Comparison of ENCODE assay signal across 1 cellular context in the genomic region with DNA sequence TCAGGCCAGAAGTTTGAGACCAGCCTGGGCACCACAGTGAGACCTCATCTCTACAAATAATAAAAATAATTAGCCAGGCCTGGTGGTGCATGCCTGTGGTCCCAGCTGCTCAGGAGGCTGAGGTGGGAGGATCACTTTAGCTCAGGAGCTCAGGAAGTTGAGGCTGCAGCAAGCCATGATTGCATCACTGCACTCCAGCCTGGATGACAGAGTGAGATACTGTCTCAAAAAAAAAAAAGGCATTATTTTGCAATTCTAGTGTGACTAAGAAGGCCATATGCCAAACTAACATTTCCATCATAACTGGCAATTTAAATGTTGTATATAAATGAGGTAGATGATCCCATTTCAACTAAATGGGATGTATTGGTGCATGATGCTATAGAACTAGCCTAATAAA.
TF ChIP-seq lines count a peak whose summit lies in the region.

No MANE protein-coding gene starts in this region.

TF ChIP-seq in SK-N-SH treated with all-trans-retinoic acid at 6 μM for 48 hours, 23 proteins besides CTCF, POLR2A, EP300 and RAD21 (continued from another document):
- TF ChIP-seq ZFP30 (CRISPR knock-in tag; IDR thresholded peaks at IDR 0.05) (no peak), GLIS3 (CRISPR knock-in tag; IDR thresholded peaks at IDR 0.05) (no peak), ZNF565 (CRISPR knock-in tag; conservative IDR thresholded peaks at IDR 0.05; ENCODE audit: low read depth) (no peak), ARNTL (CRISPR knock-in tag; IDR thresholded peaks at IDR 0.05; ENCODE audit: borderline replicate concordance, low read depth) (no peak), ISL1 (CRISPR knock-in tag; IDR thresholded peaks at IDR 0.05) (no peak), ZNF8 (CRISPR knock-in tag; IDR thresholded peaks at IDR 0.05) (no peak), ZNF70 (CRISPR knock-in tag; IDR thresholded peaks at IDR 0.05) (no peak), BACH2 (CRISPR knock-in tag; IDR thresholded peaks at IDR 0.05; ENCODE audit: borderline replicate concordance) (no peak), RARB (CRISPR knock-in tag; IDR thresholded peaks at IDR 0.05) (no peak), ZFP3 (CRISPR knock-in tag; IDR thresholded peaks at IDR 0.05) (no peak)
- TF ChIP-seq, protein P1, sequence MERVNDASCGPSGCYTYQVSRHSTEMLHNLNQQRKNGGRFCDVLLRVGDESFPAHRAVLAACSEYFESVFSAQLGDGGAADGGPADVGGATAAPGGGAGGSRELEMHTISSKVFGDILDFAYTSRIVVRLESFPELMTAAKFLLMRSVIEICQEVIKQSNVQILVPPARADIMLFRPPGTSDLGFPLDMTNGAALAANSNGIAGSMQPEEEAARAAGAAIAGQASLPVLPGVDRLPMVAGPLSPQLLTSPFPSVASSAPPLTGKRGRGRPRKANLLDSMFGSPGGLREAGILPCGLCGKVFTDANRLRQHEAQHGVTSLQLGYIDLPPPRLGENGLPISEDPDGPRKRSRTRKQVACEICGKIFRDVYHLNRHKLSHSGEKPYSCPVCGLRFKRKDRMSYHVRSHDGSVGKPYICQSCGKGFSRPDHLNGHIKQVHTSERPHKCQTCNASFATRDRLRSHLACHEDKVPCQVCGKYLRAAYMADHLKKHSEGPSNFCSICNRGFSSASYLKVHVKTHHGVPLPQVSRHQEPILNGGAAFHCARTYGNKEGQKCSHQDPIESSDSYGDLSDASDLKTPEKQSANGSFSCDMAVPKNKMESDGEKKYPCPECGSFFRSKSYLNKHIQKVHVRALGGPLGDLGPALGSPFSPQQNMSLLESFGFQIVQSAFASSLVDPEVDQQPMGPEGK (CRISPR knock-in tag; IDR thresholded peaks at IDR 0.05; ENCODE audit: borderline replicate concordance): no peak
- TF ChIP-seq, protein P2, sequence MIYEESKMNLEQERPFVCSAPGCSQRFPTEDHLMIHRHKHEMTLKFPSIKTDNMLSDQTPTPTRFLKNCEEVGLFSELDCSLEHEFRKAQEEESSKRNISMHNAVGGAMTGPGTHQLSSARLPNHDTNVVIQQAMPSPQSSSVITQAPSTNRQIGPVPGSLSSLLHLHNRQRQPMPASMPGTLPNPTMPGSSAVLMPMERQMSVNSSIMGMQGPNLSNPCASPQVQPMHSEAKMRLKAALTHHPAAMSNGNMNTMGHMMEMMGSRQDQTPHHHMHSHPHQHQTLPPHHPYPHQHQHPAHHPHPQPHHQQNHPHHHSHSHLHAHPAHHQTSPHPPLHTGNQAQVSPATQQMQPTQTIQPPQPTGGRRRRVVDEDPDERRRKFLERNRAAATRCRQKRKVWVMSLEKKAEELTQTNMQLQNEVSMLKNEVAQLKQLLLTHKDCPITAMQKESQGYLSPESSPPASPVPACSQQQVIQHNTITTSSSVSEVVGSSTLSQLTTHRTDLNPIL (CRISPR knock-in tag; IDR thresholded peaks at IDR 0.05; ENCODE audit: low read depth): no peak
- TF ChIP-seq, protein P3, sequence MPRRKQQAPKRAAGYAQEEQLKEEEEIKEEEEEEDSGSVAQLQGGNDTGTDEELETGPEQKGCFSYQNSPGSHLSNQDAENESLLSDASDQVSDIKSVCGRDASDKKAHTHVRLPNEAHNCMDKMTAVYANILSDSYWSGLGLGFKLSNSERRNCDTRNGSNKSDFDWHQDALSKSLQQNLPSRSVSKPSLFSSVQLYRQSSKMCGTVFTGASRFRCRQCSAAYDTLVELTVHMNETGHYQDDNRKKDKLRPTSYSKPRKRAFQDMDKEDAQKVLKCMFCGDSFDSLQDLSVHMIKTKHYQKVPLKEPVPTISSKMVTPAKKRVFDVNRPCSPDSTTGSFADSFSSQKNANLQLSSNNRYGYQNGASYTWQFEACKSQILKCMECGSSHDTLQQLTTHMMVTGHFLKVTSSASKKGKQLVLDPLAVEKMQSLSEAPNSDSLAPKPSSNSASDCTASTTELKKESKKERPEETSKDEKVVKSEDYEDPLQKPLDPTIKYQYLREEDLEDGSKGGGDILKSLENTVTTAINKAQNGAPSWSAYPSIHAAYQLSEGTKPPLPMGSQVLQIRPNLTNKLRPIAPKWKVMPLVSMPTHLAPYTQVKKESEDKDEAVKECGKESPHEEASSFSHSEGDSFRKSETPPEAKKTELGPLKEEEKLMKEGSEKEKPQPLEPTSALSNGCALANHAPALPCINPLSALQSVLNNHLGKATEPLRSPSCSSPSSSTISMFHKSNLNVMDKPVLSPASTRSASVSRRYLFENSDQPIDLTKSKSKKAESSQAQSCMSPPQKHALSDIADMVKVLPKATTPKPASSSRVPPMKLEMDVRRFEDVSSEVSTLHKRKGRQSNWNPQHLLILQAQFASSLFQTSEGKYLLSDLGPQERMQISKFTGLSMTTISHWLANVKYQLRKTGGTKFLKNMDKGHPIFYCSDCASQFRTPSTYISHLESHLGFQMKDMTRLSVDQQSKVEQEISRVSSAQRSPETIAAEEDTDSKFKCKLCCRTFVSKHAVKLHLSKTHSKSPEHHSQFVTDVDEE (CRISPR knock-in tag; IDR thresholded peaks at IDR 0.05): no peak
